ENCODE assay signal across 13 cellular contexts in the genomic region with DNA sequence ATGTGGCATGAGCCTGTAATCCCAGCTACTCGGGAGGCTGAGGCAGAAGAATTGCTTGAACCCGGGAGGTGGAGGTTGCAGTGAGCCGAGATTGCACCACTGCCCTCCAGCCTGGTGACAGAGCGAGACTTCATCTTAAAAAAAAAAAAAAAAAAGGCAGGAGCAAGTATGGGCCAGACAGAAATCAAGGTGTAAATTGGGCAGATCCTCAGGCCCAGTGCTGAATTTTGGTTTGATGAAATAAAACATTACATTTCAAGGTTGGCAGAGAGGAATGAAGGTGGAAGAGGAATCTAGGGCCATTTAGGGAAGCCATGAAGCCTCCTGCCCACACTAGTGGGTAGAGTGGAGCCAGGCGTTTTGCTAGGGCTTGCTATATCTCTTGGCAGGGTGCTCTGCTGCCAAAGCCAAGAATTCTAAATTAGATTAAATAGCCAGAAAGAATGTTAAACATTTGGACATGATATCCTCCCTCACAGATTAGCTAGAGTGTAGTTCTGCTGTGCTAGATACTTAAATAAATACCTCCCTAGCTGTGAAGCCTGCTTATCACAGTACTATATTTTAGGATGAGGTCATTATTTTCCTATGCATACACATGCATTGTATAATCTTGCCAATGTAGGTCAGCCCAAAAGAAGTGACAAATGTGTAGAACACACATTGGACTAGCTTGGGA. TPM values are rescaled to one million over a fixed set of nuclear protein-coding genes. Genes with fewer than 3 reads are reported as not detected.
DNase-seq lines count a peak whose midpoint lies in the region; ATAC-seq and TF ChIP-seq lines count a peak whose summit lies in the region.
"Had no signal": no experiment of that assay in that cellular context is flagged by ENCODE, and none has a peak within 500 bp of the region (broad histone marks: within the 10 kb centered on the region; RNA-seq: fewer than 3 reads in every experiment).

No MANE protein-coding gene starts in this region.

- H3K27ac Mint-ChIP-seq in mesothelial cell of epicardium: peak overlapping the region; percentile 78
- H3K27ac Mint-ChIP-seq: activated naive CD8-positive, alpha-beta T cell; CD8-positive, alpha-beta T cell had no signal

- ATAC-seq in HG02571 (IDR thresholded peaks at IDR 0.05; ENCODE audit: unreplicated experiment): no peak
- ATAC-seq in GM21526 (IDR thresholded peaks at IDR 0.05; ENCODE audit: low FRiP score, unreplicated experiment): no peak
- ATAC-seq: CD8-positive, alpha-beta T cell had no signal

- no peaks in the 10 kb centered on the region for H3K27me3 ChIP-seq in uterus
- H3K27me3 ChIP-seq: SJCRH30 had no signal

- DNase-seq in DMS 273 (lab: John Stamatoyannopoulos, UW; ENCODE audit: unreplicated experiment): peak; percentile 48
- DNase-seq in NCI-H774 (lab: John Stamatoyannopoulos, UW): peak; percentile 29
- DNase-seq in dedifferentiated amniotic fluid mesenchymal stem cell (ENCODE audit: extremely low spot score): peak; percentile 67
- DNase-seq in mesothelial cell of epicardium (ENCODE audit: low spot score in 2 of 2, unreplicated experiment in 2 of 2): no peak
- DNase-seq in activated CD4-positive, alpha-beta T cell treated with anti-CD3 and anti-CD28 coated beads, Interleukin-2, amount 50 U/mL, for 4 hours: no peak
- no peak for DNase-seq in uterus
- DNase-seq: activated CD4-positive, alpha-beta T cell treated with anti-CD3 and anti-CD28 coated beads, Interleukin-2, amount 50 U/mL, for 48 hours; CD8-positive, alpha-beta T cell had no signal

- H3K4me3 Mint-ChIP-seq in mesothelial cell of epicardium: no peak overlapping the region
- H3K4me3 Mint-ChIP-seq: activated naive CD8-positive, alpha-beta T cell; CD8-positive, alpha-beta T cell had no signal

- no peaks in the 10 kb centered on the region for H3K9me3 Mint-ChIP-seq in mesothelial cell of epicardium
- H3K9me3 Mint-ChIP-seq: CD8-positive, alpha-beta T cell had no signal

- no peaks in the 10 kb centered on the region for H3K36me3 Mint-ChIP-seq in mesothelial cell of epicardium
- H3K36me3 Mint-ChIP-seq: activated naive CD8-positive, alpha-beta T cell; CD8-positive, alpha-beta T cell had no signal

- H3K4me1 Mint-ChIP-seq in mesothelial cell of epicardium: peaks cover 45% of the 10 kb centered on the region

- TF ChIP-seq CTCF in mesothelial cell of epicardium (IDR thresholded peaks at IDR 0.05; ENCODE audit: unreplicated experiment): no peak
- TF ChIP-seq CTCF in uterus (IDR thresholded peaks at IDR 0.05): no peak

- H3K27me3 Mint-ChIP-seq in mesothelial cell of epicardium (ENCODE audit: low read depth): no peaks in the 10 kb centered on the region
- H3K27me3 Mint-ChIP-seq: activated naive CD8-positive, alpha-beta T cell had no signal

- TF ChIP-seq POLR2A in uterus (IDR thresholded peaks at IDR 0.05): no peak

- no peaks in the 10 kb centered on the region for H3K36me3 ChIP-seq in uterus
- H3K36me3 ChIP-seq: SJCRH30 had no signal

- intact Hi-C loops in uterus (cut with DNase I; ENCODE audit: low total_unique reads): no loop called here

- no peak overlapping the region for H3K27ac ChIP-seq in uterus
- H3K27ac ChIP-seq: epithelial cell of prostate, SJCRH30 had no signal

- H3K9me3 ChIP-seq in uterus: no peaks in the 10 kb centered on the region
- H3K9me3 ChIP-seq: SJCRH30 had no signal

- H3K4me1 ChIP-seq in uterus: no peaks in the 10 kb centered on the region

- H3K4me3 ChIP-seq in uterus: no peak overlapping the region
- H3K4me3 ChIP-seq: SJCRH30 had no signal

RNA-seq across cellular contexts. Expression of gene LGALS8, which starts 16.6 kb away (rescaled TPM):
- total RNA-seq in mesothelial cell of epicardium (67.6 to 71.6 TPM (median 67.8 TPM) in 3 replicates), uterus (100 to 1,000 TPM in 1 of 4 donors, 10 to 100 TPM in 3; 45.7 to 112 (median 61.5) TPM)

Comparison
In these comparisons a context has a peak if more than half of its experiments do, and no peak if none do; other contexts are left out.
1. DNase-seq: peak in DMS 273 (single experiment), NCI-H774 (single experiment) and dedifferentiated amniotic fluid mesenchymal stem cell (single experiment); none in mesothelial cell of epicardium (0 of 2), activated CD4-positive, alpha-beta T cell treated with anti-CD3 and anti-CD28 coated beads, Interleukin-2, amount 50 U/mL, for 4 hours (0 of 2) and uterus (0 of 2).